8 cellular contexts compared by ENCODE assay signal in the genomic region with DNA sequence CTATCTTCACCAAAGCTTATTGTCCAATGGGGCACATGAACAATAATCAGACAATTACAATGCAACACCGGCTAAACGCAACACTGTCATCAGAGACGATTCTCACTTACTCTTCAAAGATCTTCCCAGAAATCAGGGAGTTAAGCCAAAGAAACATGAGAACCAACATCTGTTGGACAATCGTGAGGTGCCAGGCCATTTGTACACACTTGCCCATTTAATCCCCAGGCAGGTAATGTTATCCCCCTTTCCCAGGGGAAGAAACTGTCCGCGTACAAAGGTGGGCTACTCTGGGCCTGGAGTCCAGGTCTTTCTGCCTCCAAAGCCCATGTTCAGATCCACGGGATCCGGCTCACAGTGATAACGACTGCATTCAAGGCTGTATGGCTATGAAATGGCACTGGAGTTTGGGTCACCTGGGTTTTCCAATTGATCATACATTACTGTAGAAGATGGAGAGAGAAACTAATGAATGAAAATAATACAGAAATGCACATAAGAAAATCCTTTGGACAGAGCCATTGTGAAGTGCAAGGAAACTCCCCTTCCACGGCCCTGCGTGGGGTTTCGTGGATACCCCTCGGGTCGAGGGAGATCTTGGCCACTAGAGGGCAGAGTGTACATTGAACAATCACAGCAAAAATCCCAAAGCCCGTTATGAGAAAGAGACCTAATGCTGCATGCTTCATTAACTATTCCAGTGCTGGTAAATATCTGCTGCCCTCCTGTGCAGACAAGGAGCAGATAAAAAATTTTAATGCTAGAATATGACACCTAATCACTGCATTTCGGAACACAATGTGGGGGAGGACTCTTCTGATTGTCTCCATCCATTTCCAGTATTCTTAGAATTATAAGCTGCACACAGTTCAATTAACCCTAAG.
DNase-seq lines count a peak whose midpoint lies in the region; ATAC-seq and TF ChIP-seq lines count a peak whose summit lies in the region.

No MANE protein-coding gene starts in this region.

- no peaks in the 10 kb centered on the region for H4K20me1 ChIP-seq in MM.1S (ENCODE audit: insufficient read depth, low read length)

- DNase-seq in MM.1S (peak; percentile 36), SK-N-MC (ENCODE audit: low read depth, low spot score) (peak; percentile 12), anterior cingulate cortex (lab: John Stamatoyannopoulos, UW) (peak in 45 of 58 donors; percentile 0 to 70 (median 31)), hepatic stellate cell (ENCODE audit: low spot score) (peak; percentile 45)
- DNase-seq in stimulated activated CD4-positive, alpha-beta T cell treated with anti-CD3 and anti-CD28 coated beads, Interleukin-12 subunit alpha, Interleukin-12 subunit beta, amount 100 ng/mL, for 48 hours (ENCODE audit: low read depth in 2 of 3, low spot score in 1 of 3) = peak in 2 of 3 donors; percentile 37 to 51

- no peak overlapping the region for H3K27ac ChIP-seq in 22Rv1
- no peak overlapping the region for H3K27ac ChIP-seq in MM.1S (ENCODE audit: low read length)
- no peak overlapping the region for H3K27ac ChIP-seq in SK-N-MC

- H3F3A ChIP-seq in MM.1S (ENCODE audit: insufficient read depth, low read length) = no peaks in the 10 kb centered on the region

- H3K9me3 ChIP-seq in MM.1S (replicated peaks; ENCODE audit: insufficient read depth, low read length) = no peaks in the 10 kb centered on the region
- H3K9me3 ChIP-seq in SK-N-MC (ENCODE audit: low read depth, low read length) = no peaks in the 10 kb centered on the region

- no peaks in the 10 kb centered on the region for H3K4me1 ChIP-seq in MM.1S (ENCODE audit: low read length)

- ATAC-seq in GM19023 (IDR thresholded peaks at IDR 0.05; ENCODE audit: unreplicated experiment) = no peak

- no peaks in the 10 kb centered on the region for H3K79me2 ChIP-seq in MM.1S (ENCODE audit: low read length)

- H3K9me2 ChIP-seq in MM.1S (replicated peaks; ENCODE audit: insufficient read depth, low read length) = no peaks in the 10 kb centered on the region

- H3K9ac ChIP-seq in MM.1S (ENCODE audit: low read length) (no peak overlapping the region), SK-N-MC (ENCODE audit: insufficient read length) (no peak overlapping the region)

- no peaks in the 10 kb centered on the region for H3K36me3 ChIP-seq in MM.1S (replicated peaks; ENCODE audit: insufficient read depth, low read length)
- no peaks in the 10 kb centered on the region for H3K36me3 ChIP-seq in SK-N-MC (ENCODE audit: insufficient read depth, low read length)

- no peaks in the 10 kb centered on the region for H3K27me3 ChIP-seq in MM.1S (replicated peaks; ENCODE audit: insufficient read depth, low read length)

- H3K4me3 ChIP-seq in MM.1S (ENCODE audit: low read length) (no peak overlapping the region), SK-N-MC (no peak overlapping the region)

- H3K4me2 ChIP-seq in MM.1S (ENCODE audit: low read depth, low read length) = no peak overlapping the region

- no peak overlapping the region for H2AFZ ChIP-seq in MM.1S (ENCODE audit: low read length)

- TF ChIP-seq CTCF in 22Rv1 (IDR thresholded peaks at IDR 0.05) (peak; percentile 90), GM12873 (IDR thresholded peaks at IDR 0.05; ENCODE audit: insufficient read depth, low read depth, low read length, missing control alignments) (peak; percentile 84), MM.1S (IDR thresholded peaks at IDR 0.05; ENCODE audit: low read length) (peak; percentile 61)
